ENCODE assay signal across 8 cellular contexts in the genomic region with DNA sequence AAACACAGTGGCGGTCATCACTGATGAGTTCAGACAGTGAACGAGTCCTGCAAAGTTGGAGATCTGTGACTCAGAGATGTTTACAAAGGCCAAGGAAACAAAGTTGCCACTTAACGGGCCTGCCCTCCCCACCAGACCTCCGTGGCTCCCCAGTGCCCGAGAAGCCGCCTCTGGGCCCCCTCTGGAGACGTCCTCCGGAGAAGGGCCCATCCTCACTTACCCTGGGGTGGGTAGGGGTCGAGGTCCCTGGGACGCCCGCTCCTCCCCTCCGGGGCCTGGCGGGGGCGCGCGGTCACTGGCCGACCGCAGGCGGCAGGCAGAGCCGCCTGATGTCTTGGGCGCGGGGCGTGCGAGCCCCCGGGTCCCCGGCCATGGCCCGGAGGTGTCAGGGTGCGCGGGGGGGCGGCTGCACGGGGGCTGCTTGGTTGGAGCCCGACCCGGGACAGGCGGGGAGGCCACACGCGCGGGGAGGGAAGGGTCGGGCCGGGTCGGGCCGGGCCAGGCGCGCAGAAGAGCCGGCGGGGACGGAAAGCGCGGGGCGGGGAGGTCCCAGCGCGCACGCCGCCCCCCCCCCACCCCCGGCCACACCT. TPM values are rescaled to one million over a fixed set of nuclear protein-coding genes. Genes with fewer than 3 reads are reported as not detected.
DNase-seq lines count a peak whose midpoint lies in the region; ATAC-seq, FAIRE-seq and TF ChIP-seq lines count a peak whose summit lies in the region.

No MANE protein-coding gene starts in this region.

- peaks cover 26% of the 10 kb centered on the region for H3K36me3 Mint-ChIP-seq in GM23338 (ENCODE audit: low read depth)

- peak overlapping the region; percentile 80 for H3K4me3 ChIP-seq in GM23338
- H3K4me3 ChIP-seq in MG63: peak overlapping the region; percentile 93
- H3K4me3 ChIP-seq in astrocyte of the cerebellum (ENCODE audit: low read depth, low read length): peak overlapping the region; percentile 75
- H3K4me3 ChIP-seq in iPS-18c (ENCODE audit: insufficient read depth, low read depth, low read length): peak overlapping the region; percentile 79
- peak overlapping the region; percentile 98 for H3K4me3 ChIP-seq in small intestine (ENCODE audit: low read depth in 1 of 2, low read length in 2 of 2)

- peaks cover 45% of the 10 kb centered on the region for H3K4me1 ChIP-seq in GM23338 (ENCODE audit: insufficient read depth)
- H3K4me1 ChIP-seq in small intestine (ENCODE audit: control insufficient read depth in 2 of 2, insufficient read depth in 1 of 2, low read depth in 1 of 2, low read length in 1 of 2): peaks cover 0 to 13% of the 10 kb centered on the region in 2 donors

- H3K4me2 ChIP-seq in GM23338: peak overlapping the region; percentile 68

- H3K27me3 ChIP-seq in GM23338 (ENCODE audit: insufficient read depth): no peaks in the 10 kb centered on the region
- no peaks in the 10 kb centered on the region for H3K27me3 ChIP-seq in MG63
- H3K27me3 ChIP-seq in small intestine (ENCODE audit: control insufficient read depth in 2 of 2, insufficient read depth in 2 of 2, low read length in 2 of 2): no peaks in the 10 kb centered on the region

- H3F3A ChIP-seq in GM23338 (replicated peaks; ENCODE audit: low read depth): peaks cover 7% of the 10 kb centered on the region

- no peak overlapping the region for H2AFZ ChIP-seq in GM23338

- peaks cover 17% of the 10 kb centered on the region for H3K27me3 Mint-ChIP-seq in GM23338 (ENCODE audit: insufficient read depth, low read depth, poor library complexity)

- ATAC-seq in GM23338: peak; percentile 72

- H3K9me2 ChIP-seq in GM23338 (ENCODE audit: insufficient read depth): no peaks in the 10 kb centered on the region

- 1% methylated on average over 19 to 54 of the region's 54 CpGs for WGBS in small intestine, 3 donors

- H3K36me3 ChIP-seq in GM23338 (ENCODE audit: insufficient read depth) (no peaks in the 10 kb centered on the region), MG63 (peaks cover 37% of the 10 kb centered on the region), small intestine (ENCODE audit: control insufficient read depth in 2 of 2, insufficient read depth in 2 of 2, low read length in 2 of 2) (peaks cover 0 to 3% of the 10 kb centered on the region in 2 donors)

- TF ChIP-seq CTCF in GM23338 (conservative IDR thresholded peaks at IDR 0.05; ENCODE audit: low read depth in 2 of 2) (peak in 1 of 2 experiments; percentile 45; a peak in 2 of 4 replicates), astrocyte of the cerebellum (IDR thresholded peaks at IDR 0.05; ENCODE audit: low read depth, low read length, missing control alignments) (no peak)

- peaks cover 11% of the 10 kb centered on the region; the same call in 1 of the 2 replicates for H4K20me1 ChIP-seq in GM23338 (replicated peaks; ENCODE audit: insufficient read depth)

- H3K4me3 Mint-ChIP-seq in GM23338: peak overlapping the region; percentile 80

- no peaks in the 10 kb centered on the region for H3K9me3 Mint-ChIP-seq in GM23338

- in situ Hi-C loops in astrocyte of the cerebellum (cut with HindIII; ENCODE audit: low sequenced_read_pairs): no loop called here

- no peaks in the 10 kb centered on the region for H3K9me3 ChIP-seq in MG63
- H3K9me3 ChIP-seq in iPS-18c (ENCODE audit: control insufficient read depth, insufficient read depth, low read length): no peaks in the 10 kb centered on the region
- H3K9me3 ChIP-seq in small intestine (ENCODE audit: control insufficient read depth, low read depth): no peaks in the 10 kb centered on the region

- DNase-seq in EL: peak; percentile 54
- DNase-seq in GM23338 (ENCODE audit: low spot score): peak; percentile 64
- peak; percentile 70 for DNase-seq in MG63
- no peak for DNase-seq in astrocyte of the cerebellum (ENCODE audit: low read depth)
- DNase-seq in small intestine: peak; percentile 57
- DNase-seq in NCI-H1694 (lab: John Stamatoyannopoulos, UW): no peak
- DNase-seq in COLO668 (lab: John Stamatoyannopoulos, UW; ENCODE audit: unreplicated experiment): no peak

- H3K27ac ChIP-seq in GM23338 (ENCODE audit: low read depth): peak overlapping the region; percentile 90; the same call in 1 of the 2 replicates
- H3K27ac ChIP-seq in small intestine (ENCODE audit: low read depth in 1 of 2, low read length in 1 of 2): peak overlapping the region; percentile 94 to 97

- H3K79me2 ChIP-seq in GM23338 (replicated peaks; ENCODE audit: insufficient read depth): peaks cover 51% of the 10 kb centered on the region

- FAIRE-seq in small intestine (lab: Jason Lieb, UNC): no peak

- H3K4me1 Mint-ChIP-seq in GM23338: peaks cover 27% of the 10 kb centered on the region

- no peak overlapping the region for H3K27ac Mint-ChIP-seq in GM23338

TF ChIP-seq in GM23338, 12 proteins besides CTCF, POLR2A, EP300 and RAD21 (continues in another document):
- TF ChIP-seq CREB1 (CRISPR knock-in tag; IDR thresholded peaks at IDR 0.05; ENCODE audit: low read depth): no peak
- no peak for TF ChIP-seq POLR2AphosphoS5 (IDR thresholded peaks at IDR 0.05; ENCODE audit: low read depth)
- TF ChIP-seq ZNF331 (CRISPR knock-in tag; IDR thresholded peaks at IDR 0.05; ENCODE audit: low read depth): no peak
- TF ChIP-seq STAT1 (IDR thresholded peaks at IDR 0.05; ENCODE audit: unreplicated experiment): no peak
- TF ChIP-seq, protein P1, sequence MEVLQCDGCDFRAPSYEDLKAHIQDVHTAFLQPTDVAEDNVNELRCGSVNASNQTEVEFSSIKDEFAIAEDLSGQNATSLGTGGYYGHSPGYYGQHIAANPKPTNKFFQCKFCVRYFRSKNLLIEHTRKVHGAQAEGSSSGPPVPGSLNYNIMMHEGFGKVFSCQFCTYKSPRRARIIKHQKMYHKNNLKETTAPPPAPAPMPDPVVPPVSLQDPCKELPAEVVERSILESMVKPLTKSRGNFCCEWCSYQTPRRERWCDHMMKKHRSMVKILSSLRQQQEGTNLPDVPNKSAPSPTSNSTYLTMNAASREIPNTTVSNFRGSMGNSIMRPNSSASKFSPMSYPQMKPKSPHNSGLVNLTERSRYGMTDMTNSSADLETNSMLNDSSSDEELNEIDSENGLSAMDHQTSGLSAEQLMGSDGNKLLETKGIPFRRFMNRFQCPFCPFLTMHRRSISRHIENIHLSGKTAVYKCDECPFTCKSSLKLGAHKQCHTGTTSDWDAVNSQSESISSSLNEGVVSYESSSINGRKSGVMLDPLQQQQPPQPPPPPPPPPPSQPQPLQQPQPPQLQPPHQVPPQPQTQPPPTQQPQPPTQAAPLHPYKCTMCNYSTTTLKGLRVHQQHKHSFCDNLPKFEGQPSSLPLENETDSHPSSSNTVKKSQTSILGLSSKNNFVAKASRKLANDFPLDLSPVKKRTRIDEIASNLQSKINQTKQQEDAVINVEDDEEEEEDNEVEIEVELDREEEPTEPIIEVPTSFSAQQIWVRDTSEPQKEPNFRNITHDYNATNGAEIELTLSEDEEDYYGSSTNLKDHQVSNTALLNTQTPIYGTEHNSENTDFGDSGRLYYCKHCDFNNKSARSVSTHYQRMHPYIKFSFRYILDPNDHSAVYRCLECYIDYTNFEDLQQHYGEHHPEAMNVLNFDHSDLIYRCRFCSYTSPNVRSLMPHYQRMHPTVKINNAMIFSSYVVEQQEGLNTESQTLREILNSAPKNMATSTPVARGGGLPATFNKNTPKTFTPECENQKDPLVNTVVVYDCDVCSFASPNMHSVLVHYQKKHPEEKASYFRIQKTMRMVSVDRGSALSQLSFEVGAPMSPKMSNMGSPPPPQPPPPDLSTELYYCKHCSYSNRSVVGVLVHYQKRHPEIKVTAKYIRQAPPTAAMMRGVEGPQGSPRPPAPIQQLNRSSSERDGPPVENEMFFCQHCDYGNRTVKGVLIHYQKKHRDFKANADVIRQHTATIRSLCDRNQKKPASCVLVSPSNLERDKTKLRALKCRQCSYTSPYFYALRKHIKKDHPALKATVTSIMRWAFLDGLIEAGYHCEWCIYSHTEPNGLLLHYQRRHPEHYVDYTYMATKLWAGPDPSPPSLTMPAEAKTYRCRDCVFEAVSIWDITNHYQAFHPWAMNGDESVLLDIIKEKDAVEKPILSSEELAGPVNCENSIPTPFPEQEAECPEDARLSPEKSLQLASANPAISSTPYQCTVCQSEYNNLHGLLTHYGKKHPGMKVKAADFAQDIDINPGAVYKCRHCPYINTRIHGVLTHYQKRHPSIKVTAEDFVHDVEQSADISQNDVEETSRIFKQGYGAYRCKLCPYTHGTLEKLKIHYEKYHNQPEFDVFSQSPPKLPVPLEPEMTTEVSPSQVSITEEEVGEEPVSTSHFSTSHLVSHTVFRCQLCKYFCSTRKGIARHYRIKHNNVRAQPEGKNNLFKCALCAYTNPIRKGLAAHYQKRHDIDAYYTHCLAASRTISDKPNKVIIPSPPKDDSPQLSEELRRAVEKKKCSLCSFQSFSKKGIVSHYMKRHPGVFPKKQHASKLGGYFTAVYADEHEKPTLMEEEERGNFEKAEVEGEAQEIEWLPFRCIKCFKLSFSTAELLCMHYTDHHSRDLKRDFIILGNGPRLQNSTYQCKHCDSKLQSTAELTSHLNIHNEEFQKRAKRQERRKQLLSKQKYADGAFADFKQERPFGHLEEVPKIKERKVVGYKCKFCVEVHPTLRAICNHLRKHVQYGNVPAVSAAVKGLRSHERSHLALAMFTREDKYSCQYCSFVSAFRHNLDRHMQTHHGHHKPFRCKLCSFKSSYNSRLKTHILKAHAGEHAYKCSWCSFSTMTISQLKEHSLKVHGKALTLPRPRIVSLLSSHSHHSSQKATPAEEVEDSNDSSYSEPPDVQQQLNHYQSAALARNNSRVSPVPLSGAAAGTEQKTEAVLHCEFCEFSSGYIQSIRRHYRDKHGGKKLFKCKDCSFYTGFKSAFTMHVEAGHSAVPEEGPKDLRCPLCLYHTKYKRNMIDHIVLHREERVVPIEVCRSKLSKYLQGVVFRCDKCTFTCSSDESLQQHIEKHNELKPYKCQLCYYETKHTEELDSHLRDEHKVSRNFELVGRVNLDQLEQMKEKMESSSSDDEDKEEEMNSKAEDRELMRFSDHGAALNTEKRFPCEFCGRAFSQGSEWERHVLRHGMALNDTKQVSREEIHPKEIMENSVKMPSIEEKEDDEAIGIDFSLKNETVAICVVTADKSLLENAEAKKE (CRISPR knock-in tag; IDR thresholded peaks at IDR 0.05): no peak
- TF ChIP-seq ZNF114 (CRISPR knock-in tag; IDR thresholded peaks at IDR 0.05): no peak
- no peak for TF ChIP-seq JUNB (IDR thresholded peaks at IDR 0.05; ENCODE audit: unreplicated experiment)

RNA-seq across cellular contexts. Expression of a gene that starts 0.6 kb away (rescaled TPM):
- 18.5 and 33.9 TPM in 2 replicates for total RNA-seq in GM23338 (2014; rRNA removed; shearing (Covaris generic))
- polyA plus RNA-seq in GM23338 (2016; fragmentation: Nextera tagmentation; extraction: Ambion mirVana): 43.0 and 44.3 TPM in 2 replicates
- 18.6 and 30.3 TPM in 2 replicates for total RNA-seq in MG63 (2014; rRNA removed; shearing (Covaris generic); ENCODE audit: low replicate concordance)
- 10 to 100 TPM in 1 of 3 donors, 1 to 10 TPM in 2; 7.2 to 14.4 (median 9.7) TPM for polyA plus RNA-seq in small intestine

RNA-seq across cellular contexts. Expression of a gene that starts 0.6 kb away (rescaled TPM):
- total RNA-seq in GM23338 (2014; rRNA removed; shearing (Covaris generic)): 43.8 and 45.0 TPM in 2 replicates
- 16.1 and 16.4 TPM in 2 replicates for polyA plus RNA-seq in GM23338 (2016; fragmentation: Nextera tagmentation; extraction: Ambion mirVana)
- total RNA-seq in MG63 (2014; rRNA removed; shearing (Covaris generic); ENCODE audit: low replicate concordance): 58.1 and 59.7 TPM in 2 replicates
- 10 to 100 TPM; 23.9 to 33.0 (median 27.6) TPM for polyA plus RNA-seq in small intestine

Comparison
In these comparisons a context has a peak if more than half of its experiments do, and no peak if none do; other contexts are left out.
1. DNase-seq: peak in EL (single experiment), GM23338 (single experiment), MG63 (single experiment) and small intestine (single experiment); none in astrocyte of the cerebellum (single experiment), NCI-H1694 (single experiment) and COLO668 (single experiment).
2. Peak in every context shown above with its lines, with median percentiles within 50 percentile points of each other: H3K4me3 ChIP-seq.